Comparison of ENCODE assay signal across 1 cellular context in genomic region chr4:4248036-4248884, GRCh38.
TF ChIP-seq lines count a peak whose summit lies in the region.

Gene TMEM128, minus strand, starts transcription at chr4:4248223. Its CDS starts 21 bp downstream, at chr4:4248202.

TF ChIP-seq in HepG2, 621 proteins besides CTCF, POLR2A, EP300 and RAD21 (continued from another document and continues in another):
- TF ChIP-seq SSRP1 (CRISPR knock-in tag; IDR thresholded peaks at IDR 0.05) (no peak), KAT7 (CRISPR knock-in tag; IDR thresholded peaks at IDR 0.05; ENCODE audit: borderline replicate concordance) (peak; percentile 95; the same call in 1 of the 2 replicates), PHB2 (IDR thresholded peaks at IDR 0.05; ENCODE audit: partially characterized antibody) (no peak), THYN1 (CRISPR knock-in tag; IDR thresholded peaks at IDR 0.05; ENCODE audit: borderline replicate concordance, low read depth) (no peak), ZNF331 (CRISPR knock-in tag; IDR thresholded peaks at IDR 0.05) (peak; percentile 52), PRPF4 (IDR thresholded peaks at IDR 0.05; ENCODE audit: low read depth, low read length, poor library complexity, severe bottlenecking) (no peak), KLF12 (CRISPR knock-in tag; IDR thresholded peaks at IDR 0.05; ENCODE audit: borderline replicate concordance) (peak; percentile 69; the same call in 1 of the 2 replicates), FOXK1 (CRISPR knock-in tag; IDR thresholded peaks at IDR 0.05; ENCODE audit: borderline replicate concordance, low read depth) (peak; percentile 81), CHCHD3 (CRISPR knock-in tag; IDR thresholded peaks at IDR 0.05) (0 out of 2 replicates have a peak, but pooled peaks have one; percentile 35), ARNT (IDR thresholded peaks at IDR 0.05) (no peak), BATF2 (CRISPR knock-in tag; IDR thresholded peaks at IDR 0.05) (peak; percentile 75; the same call in 1 of the 2 replicates), RORA (CRISPR knock-in tag; IDR thresholded peaks at IDR 0.05) (no peak), RFXANK (CRISPR knock-in tag; IDR thresholded peaks at IDR 0.05) (no peak), GMEB1 (CRISPR knock-in tag; IDR thresholded peaks at IDR 0.05; ENCODE audit: borderline replicate concordance) (peak; percentile 83; the same call in 1 of the 2 replicates), BCL6 (CRISPR knock-in tag; IDR thresholded peaks at IDR 0.05) (peak; percentile 17; the same call in 1 of the 2 replicates), SP2 (CRISPR knock-in tag; IDR thresholded peaks at IDR 0.05) (peak; percentile 65), FOXA1 (IDR thresholded peaks at IDR 0.05) (no peak), FOXA1 (CRISPR knock-in tag; IDR thresholded peaks at IDR 0.05) (peak; percentile 57), GPN1 (CRISPR knock-in tag; IDR thresholded peaks at IDR 0.05; ENCODE audit: borderline replicate concordance) (no peak), MTF1 (CRISPR knock-in tag; IDR thresholded peaks at IDR 0.05) (peak; percentile 27; the same call in 1 of the 2 replicates), ZNF234 (CRISPR knock-in tag; conservative IDR thresholded peaks at IDR 0.05) (no peak), ZHX2 (IDR thresholded peaks at IDR 0.05; ENCODE audit: low read depth) (peak; percentile 94), ZHX2 (CRISPR knock-in tag; IDR thresholded peaks at IDR 0.05; ENCODE audit: borderline replicate concordance) (no peak), MTA3 (CRISPR knock-in tag; IDR thresholded peaks at IDR 0.05) (no peak), ZSCAN30 (CRISPR knock-in tag; IDR thresholded peaks at IDR 0.05) (no peak), ELF3 (CRISPR knock-in tag; IDR thresholded peaks at IDR 0.05) (peak; percentile 57), ATAD3A (CRISPR knock-in tag; IDR thresholded peaks at IDR 0.05) (no peak), REL (CRISPR knock-in tag; conservative IDR thresholded peaks at IDR 0.05) (no peak; the same call in 1 of the 2 replicates), ZNF441 (CRISPR knock-in tag; IDR thresholded peaks at IDR 0.05; ENCODE audit: borderline replicate concordance) (peak; percentile 62; the same call in 1 of the 2 replicates), ZNF782 (CRISPR knock-in tag; IDR thresholded peaks at IDR 0.05; ENCODE audit: borderline replicate concordance) (no peak), NFAT5 (CRISPR knock-in tag; IDR thresholded peaks at IDR 0.05) (no peak), ZNF768 (CRISPR knock-in tag; IDR thresholded peaks at IDR 0.05) (peak; percentile 79; the same call in 1 of the 2 replicates), SP5 (CRISPR knock-in tag; IDR thresholded peaks at IDR 0.05; ENCODE audit: borderline replicate concordance, low read depth) (no peak), ZNF225 (CRISPR knock-in tag; IDR thresholded peaks at IDR 0.05) (no peak), HIC2 (CRISPR knock-in tag; IDR thresholded peaks at IDR 0.05; ENCODE audit: low read depth) (no peak), ZNF484 (CRISPR knock-in tag; IDR thresholded peaks at IDR 0.05; ENCODE audit: borderline replicate concordance, low read depth) (no peak), ZNF558 (CRISPR knock-in tag; IDR thresholded peaks at IDR 0.05; ENCODE audit: borderline replicate concordance) (peak; percentile 23; the same call in 1 of the 2 replicates), NFYB (CRISPR knock-in tag; IDR thresholded peaks at IDR 0.05) (peak; percentile 69), DNMT3B (CRISPR knock-in tag; conservative IDR thresholded peaks at IDR 0.05) (peak; percentile 74; the same call in 1 of the 2 replicates), HHEX (CRISPR knock-in tag; IDR thresholded peaks at IDR 0.05) (0 out of 2 replicates have a peak, but pooled peaks have one; percentile 20), PHF5A (CRISPR knock-in tag; IDR thresholded peaks at IDR 0.05; ENCODE audit: low read depth, unreplicated experiment) (no peak), DRAP1 (CRISPR knock-in tag; IDR thresholded peaks at IDR 0.05) (peak; percentile 81), KLF11 (CRISPR knock-in tag; IDR thresholded peaks at IDR 0.05) (no peak), ZKSCAN8 (CRISPR knock-in tag; IDR thresholded peaks at IDR 0.05; ENCODE audit: borderline replicate concordance) (no peak), CENPX (CRISPR knock-in tag; IDR thresholded peaks at IDR 0.05) (no peak), ZNF7 (CRISPR knock-in tag; IDR thresholded peaks at IDR 0.05) (peak; percentile 42; the same call in 1 of the 2 replicates), ZSCAN9 (CRISPR knock-in tag; IDR thresholded peaks at IDR 0.05; ENCODE audit: borderline replicate concordance) (no peak), ZFAT (CRISPR knock-in tag; conservative IDR thresholded peaks at IDR 0.05) (no peak), NPAS2 (CRISPR knock-in tag; IDR thresholded peaks at IDR 0.05; ENCODE audit: borderline replicate concordance) (no peak), ZBTB7A (CRISPR knock-in tag; IDR thresholded peaks at IDR 0.05) (no peak), ZNF569 (CRISPR knock-in tag; IDR thresholded peaks at IDR 0.05; ENCODE audit: borderline replicate concordance) (no peak), HNF4A (CRISPR knock-in tag; IDR thresholded peaks at IDR 0.05) (0 out of 2 replicates have a peak, but pooled peaks have one; percentile 21), SMAD9 (CRISPR knock-in tag; IDR thresholded peaks at IDR 0.05) (no peak), MXD4 (CRISPR knock-in tag; IDR thresholded peaks at IDR 0.05) (peak; percentile 45; the same call in 1 of the 2 replicates), SAFB2 (CRISPR knock-in tag; IDR thresholded peaks at IDR 0.05; ENCODE audit: borderline replicate concordance, low read depth) (peak; percentile 61; the same call in 1 of the 2 replicates), BCL3 (CRISPR knock-in tag; IDR thresholded peaks at IDR 0.05) (0 out of 2 replicates have a peak, but pooled peaks have one; percentile 43), ZMYM4 (CRISPR knock-in tag; IDR thresholded peaks at IDR 0.05) (peak; percentile 78; the same call in 1 of the 2 replicates)
